15 cellular contexts compared by ENCODE assay signal in genomic region chr2:74632939-74633312, GRCh38. TPM values are rescaled to one million over a fixed set of nuclear protein-coding genes. Genes with fewer than 3 reads are reported as not detected.
"Had no signal": no experiment of that assay in that cellular context is flagged by ENCODE, and none has a peak within 500 bp of the region (broad histone marks: within the 10 kb centered on the region; RNA-seq: fewer than 3 reads in every experiment).

No MANE protein-coding gene starts in this region.

- H3K4me3 ChIP-seq: ascending aorta, gastroesophageal sphincter, mucosa of descending colon, prostate gland had no signal

- H3K27ac ChIP-seq: ascending aorta, gastroesophageal sphincter, prostate gland had no signal

- H3K9me3 ChIP-seq: ascending aorta, gastroesophageal sphincter, mucosa of descending colon, prostate gland had no signal

- H3K4me1 ChIP-seq: ascending aorta, gastroesophageal sphincter, prostate gland had no signal

- H3K27me3 ChIP-seq: ascending aorta, gastroesophageal sphincter had no signal

- DNase-seq: activated CD4-positive, alpha-beta memory T cell treated with anti-CD3 and anti-CD28 coated beads, Interleukin-2, amount 10 ng/mL, durations not matched to agents 7 days and 5 days; activated CD4-positive, alpha-beta T cell treated with anti-CD3 and anti-CD28 coated beads for 1 hour; activated naive CD8-positive, alpha-beta T cell treated with anti-CD3 and anti-CD28 coated beads, Interleukin-2, amount 10 ng/mL, durations not matched to agents 7 days and 5 days; activated T-cell treated with anti-CD3 and anti-CD28 coated beads, Interleukin-2, amount 50 U/mL, for 72 hours; immature natural killer cell; mucosa of descending colon; naive thymus-derived CD8-positive, alpha-beta T cell; occipital lobe; stimulated activated CD4-positive, alpha-beta T cell treated with anti-CD3 and anti-CD28 coated beads, Interleukin-2, amount 100 ng/mL, for 24 hours; stimulated activated naive B cell treated with anti-CD40 and anti-IgM and Interleukin-4, amounts not matched to agents 10 μg/mL and 1 μg/mL and 100 μg/mL, for 72 hours; trophoblast cell had no signal

- H3K36me3 ChIP-seq: ascending aorta, gastroesophageal sphincter, prostate gland had no signal

RNA-seq across cellular contexts. Expression of gene M1AP, which starts 15.2 kb away (rescaled TPM):
- total RNA-seq: activated CD4-positive, alpha-beta memory T cell treated with anti-CD3 and anti-CD28 coated beads, Interleukin-2, amount 10 ng/mL, durations not matched to agents 7 days and 5 days; activated naive CD8-positive, alpha-beta T cell treated with anti-CD3 and anti-CD28 coated beads, Interleukin-2, amount 10 ng/mL, durations not matched to agents 7 days and 5 days; activated T-cell treated with anti-CD3 and anti-CD28 coated beads, Interleukin-2, amount 50 U/mL, for 72 hours; ascending aorta; lung microvascular endothelial cell; naive thymus-derived CD8-positive, alpha-beta T cell; occipital lobe had no signal
- polyA plus RNA-seq: immature natural killer cell had no signal
